ENCODE assay signal across 13 cellular contexts in the genomic region with DNA sequence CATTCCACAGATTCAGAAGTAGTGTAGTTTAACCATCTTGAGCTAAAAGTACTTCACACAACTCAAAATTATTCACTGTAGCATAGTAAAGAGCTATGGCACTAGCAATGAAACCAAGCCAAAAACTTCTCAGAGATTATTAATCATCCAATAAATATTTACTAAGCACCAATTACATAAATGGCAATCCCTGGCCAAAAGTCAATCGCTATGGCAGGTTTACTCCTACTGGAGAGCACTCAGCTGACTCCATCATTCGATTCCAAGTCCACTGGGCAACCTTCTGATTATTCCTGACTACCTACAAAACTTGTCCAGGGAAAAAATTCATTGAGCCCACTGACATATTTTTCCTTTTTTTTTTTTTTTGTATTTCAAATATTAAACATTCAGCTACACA. TPM values are rescaled to one million over a fixed set of nuclear protein-coding genes. Genes with fewer than 3 reads are reported as not detected.
DNase-seq lines count a peak whose midpoint lies in the region; ATAC-seq lines count a peak whose summit lies in the region.
"Had no signal": no experiment of that assay in that cellular context is flagged by ENCODE, and none has a peak within 500 bp of the region (broad histone marks: within the 10 kb centered on the region; RNA-seq: fewer than 3 reads in every experiment).

No MANE protein-coding gene starts in this region.

- no peak overlapping the region for H3K14ac ChIP-seq in trophoblast cell (ENCODE audit: low read length)

- H3K79me2 ChIP-seq in trophoblast cell (ENCODE audit: control insufficient read depth, insufficient read depth, low read length, poor library complexity), result no peaks in the 10 kb centered on the region

- H3K4me1 ChIP-seq in trophoblast cell (ENCODE audit: control insufficient read depth in 1 of 2, insufficient read depth in 2 of 2, low read length in 2 of 2), result no peaks in the 10 kb centered on the region
- H3K4me1 ChIP-seq: Caco-2 had no signal

- H3K27me3 ChIP-seq in MG63, result no peaks in the 10 kb centered on the region
- H3K27me3 ChIP-seq in trophoblast cell (ENCODE audit: insufficient read depth, low read length), result no peaks in the 10 kb centered on the region

- no peak overlapping the region for H2AFZ ChIP-seq in trophoblast cell (ENCODE audit: insufficient read depth, low read length, poor library complexity)

- H2BK12ac ChIP-seq in trophoblast cell (ENCODE audit: low read length), result no peak overlapping the region

- no peak overlapping the region for H3K9ac ChIP-seq in trophoblast cell (ENCODE audit: low read length)

- H4K8ac ChIP-seq in trophoblast cell (ENCODE audit: low read depth, low read length), result no peak overlapping the region

- no peak overlapping the region for H2BK120ac ChIP-seq in trophoblast cell (ENCODE audit: insufficient read depth, low read length, poor library complexity)

- H3K27ac ChIP-seq in trophoblast cell (ENCODE audit: low read depth, low read length), result no peak overlapping the region
- H3K27ac ChIP-seq: 22Rv1 had no signal

- H3K9me3 ChIP-seq in MG63, result peaks cover 2% of the 10 kb centered on the region; the same call in 1 of the 2 replicates
- H3K9me3 ChIP-seq in trophoblast cell (ENCODE audit: insufficient read depth, low read depth, low read length), result no peaks in the 10 kb centered on the region
- H3K9me3 ChIP-seq: Caco-2, HAP-1 had no signal

- no CpG with 5 or more reads among the region's 2 CpGs for whole genome bisulfite sequencing in trophoblast cell (ENCODE audit: extremely low coverage, insufficient coverage, insufficient read length)

- H2BK5ac ChIP-seq in trophoblast cell (ENCODE audit: low read depth, low read length, poor library complexity), result no peak overlapping the region

- no peak overlapping the region for H3K4me3 ChIP-seq in MG63
- H3K4me3 ChIP-seq in trophoblast cell (ENCODE audit: low read depth, low read length), result no peak overlapping the region
- H3K4me3 ChIP-seq: GM12878, HAP-1, K562 had no signal

- H3K79me1 ChIP-seq in trophoblast cell (ENCODE audit: low read length), result no peaks in the 10 kb centered on the region

- H4K12ac ChIP-seq in trophoblast cell (ENCODE audit: low read depth, low read length), result no peak overlapping the region

- H3K23ac ChIP-seq in trophoblast cell (ENCODE audit: low read length), result no peak overlapping the region

- peak; percentile 11 for DNase-seq in DMS79 treated with DMSO at 0.1 percent for 48 hours (lab: John Stamatoyannopoulos, UW)
- DNase-seq in DMS79 (lab: John Stamatoyannopoulos, UW), result no peak
- DNase-seq in MG63, result peak; percentile 47
- DNase-seq in left lobe of liver (ENCODE audit: low spot score), result no peak
- no peak for DNase-seq in SIG-M5 treated with dmso at 0.1 percent for 504 hours (lab: John Stamatoyannopoulos, UW; ENCODE audit: unreplicated experiment)
- no peak for DNase-seq in trophoblast cell
- DNase-seq in G401 (ENCODE audit: low spot score), result no peak
- DNase-seq: Caco-2; CD8-positive, alpha-beta T cell had no signal

- H3K36me3 ChIP-seq in MG63 (peaks cover 46% of the 10 kb centered on the region), trophoblast cell (ENCODE audit: control insufficient read depth in 1 of 2, insufficient read depth in 2 of 2, low read length in 2 of 2) (peaks cover 2 to 4% of the 10 kb centered on the region in 2 experiments)

- H3K18ac ChIP-seq in trophoblast cell (ENCODE audit: low read length), result no peak overlapping the region

- peak; percentile 69 for ATAC-seq in left lobe of liver
- ATAC-seq: CD8-positive, alpha-beta T cell; GM12878; K562 had no signal

- H3K4me2 ChIP-seq in trophoblast cell (ENCODE audit: low read length), result no peak overlapping the region

- in situ Hi-C loops in G401 (cut with HindIII; ENCODE audit: low sequenced_read_pairs), result no loop called here

- no peak overlapping the region for H4K91ac ChIP-seq in trophoblast cell (ENCODE audit: low read depth, low read length)

- H3K4ac ChIP-seq in trophoblast cell (ENCODE audit: low read depth, low read length), result no peak overlapping the region

- H2AK5ac ChIP-seq in trophoblast cell (ENCODE audit: low read length), result no peak overlapping the region

RNA-seq across cellular contexts. Expression of gene ATP13A3, which starts 23.9 kb away (rescaled TPM):
- total RNA-seq in MG63 (2014; rRNA removed; shearing (Covaris generic); ENCODE audit: low replicate concordance), result 76.9 and 103 TPM in 2 replicates
- 141 TPM for total RNA-seq in left lobe of liver
- polyA plus RNA-seq in trophoblast cell (2013), result 26.6 and 27.4 TPM in 2 replicates
- total RNA-seq in G401 (2014; rRNA removed; shearing (Covaris generic)), result 47.9 and 60.2 TPM in 2 replicates

Comparison
In these comparisons a context has a peak if more than half of its experiments do, and no peak if none do; other contexts are left out.
1. DNase-seq: peak in DMS79 treated with DMSO at 0.1 percent for 48 hours (single experiment) and MG63 (single experiment); none in DMS79 (single experiment), left lobe of liver (single experiment), SIG-M5 treated with dmso at 0.1 percent for 504 hours (single experiment), trophoblast cell (0 of 2) and G401 (single experiment).